Comparison of ENCODE assay signal across 21 cellular contexts in genomic region chr1:55860816-55861519, GRCh38.
DNase-seq lines count a peak whose midpoint lies in the region; ATAC-seq, FAIRE-seq and TF ChIP-seq lines count a peak whose summit lies in the region.
"Had no signal": no experiment of that assay in that cellular context is flagged by ENCODE, and none has a peak within 500 bp of the region (broad histone marks: within the 10 kb centered on the region; RNA-seq: fewer than 3 reads in every experiment).

No MANE protein-coding gene starts in this region.

- H3K36me3 Mint-ChIP-seq in H9 (ENCODE audit: insufficient read depth in 1 of 3, low read depth in 3 of 3) = no peaks in the 10 kb centered on the region
- no peaks in the 10 kb centered on the region for H3K36me3 Mint-ChIP-seq in neural progenitor cell
- no peaks in the 10 kb centered on the region for H3K36me3 Mint-ChIP-seq in activated naive CD4-positive, alpha-beta T cell treated with anti-CD3 and anti-CD28 coated beads, Interleukin-2, amount 10 ng/mL, durations not matched to agents 7 days and 5 days
- H3K36me3 Mint-ChIP-seq: IgD-negative memory B cell, memory B cell, naive B cell had no signal

- H3K14ac ChIP-seq in H9 (ENCODE audit: insufficient read depth, low read length) = no peak overlapping the region

- TF ChIP-seq POLR2A in endothelial cell of umbilical vein (IDR thresholded peaks at IDR 0.05; ENCODE audit: low read depth, low read length) = no peak

- H3K79me1 ChIP-seq in H9 (ENCODE audit: insufficient read depth, low read depth, low read length, poor library complexity, severe bottlenecking) = no peaks in the 10 kb centered on the region

- H3K27ac Mint-ChIP-seq in H9 = no peak overlapping the region
- no peak overlapping the region for H3K27ac Mint-ChIP-seq in neural progenitor cell
- no peak overlapping the region for H3K27ac Mint-ChIP-seq in activated naive CD4-positive, alpha-beta T cell treated with anti-CD3 and anti-CD28 coated beads, Interleukin-2, amount 10 ng/mL, durations not matched to agents 7 days and 5 days
- H3K27ac Mint-ChIP-seq: activated naive CD4-positive, alpha-beta T cell treated with anti-CD3 and anti-CD28 coated beads for 36 hours; IgD-negative memory B cell; memory B cell; naive B cell; stimulated activated naive CD8-positive, alpha-beta T cell treated with anti-CD3 and anti-CD28 coated beads, Interleukin-15, Interleukin-2, amounts not matched to agents 100 ng/mL and 50 ng/mL, for 24 hours had no signal

- no peak overlapping the region for H3K18ac ChIP-seq in H9 (ENCODE audit: insufficient read length, low read depth, low read length)

- H3K4me2 ChIP-seq in H9 (ENCODE audit: insufficient read depth, insufficient read length, low read length) = no peak overlapping the region
- no peak overlapping the region for H3K4me2 ChIP-seq in endothelial cell of umbilical vein (ENCODE audit: insufficient read depth, low read length)
- no peak overlapping the region for H3K4me2 ChIP-seq in neural progenitor cell

- H4K20me1 ChIP-seq in H9 (ENCODE audit: control insufficient read depth, insufficient read depth, insufficient read length) (no peaks in the 10 kb centered on the region), endothelial cell of umbilical vein (replicated peaks; ENCODE audit: control insufficient read depth, extremely low read depth, insufficient read depth, low read length) (no peaks in the 10 kb centered on the region), neural progenitor cell (ENCODE audit: low read depth) (no peaks in the 10 kb centered on the region)

- POLR2A ChIA-PET in endothelial cell of umbilical vein (lab: Charles Lee) = no interaction called here

- H3K4me1 Mint-ChIP-seq in H9 = peaks cover 6 to 7% of the 10 kb centered on the region in 2 experiments
- H3K4me1 Mint-ChIP-seq in neural progenitor cell = no peaks in the 10 kb centered on the region
- H3K4me1 Mint-ChIP-seq in activated naive CD4-positive, alpha-beta T cell treated with anti-CD3 and anti-CD28 coated beads, Interleukin-2, amount 10 ng/mL, durations not matched to agents 7 days and 5 days = no peaks in the 10 kb centered on the region
- H3K4me1 Mint-ChIP-seq: IgD-negative memory B cell, memory B cell, naive B cell had no signal

- H3T11ph ChIP-seq in H9 (ENCODE audit: low read length) = no peak overlapping the region

- no peaks in the 10 kb centered on the region for H3K27me3 Mint-ChIP-seq in H9 (ENCODE audit: low read depth)
- no peaks in the 10 kb centered on the region for H3K27me3 Mint-ChIP-seq in neural progenitor cell (ENCODE audit: insufficient read depth, low read depth)
- H3K27me3 Mint-ChIP-seq in activated naive CD4-positive, alpha-beta T cell treated with anti-CD3 and anti-CD28 coated beads, Interleukin-2, amount 10 ng/mL, durations not matched to agents 7 days and 5 days = no peaks in the 10 kb centered on the region

- H3K9me3 ChIP-seq in H9 (ENCODE audit: control insufficient read depth, low read depth, low read length) = no peaks in the 10 kb centered on the region
- H3K9me3 ChIP-seq in endothelial cell of umbilical vein (replicated peaks; ENCODE audit: control insufficient read depth, insufficient read depth, low read length) = no peaks in the 10 kb centered on the region
- no peaks in the 10 kb centered on the region for H3K9me3 ChIP-seq in neural progenitor cell (ENCODE audit: low read depth)
- H3K9me3 ChIP-seq: thyroid gland had no signal

- no peaks in the 10 kb centered on the region for H3K27me3 ChIP-seq in H9 (ENCODE audit: insufficient read depth, low read length)
- H3K27me3 ChIP-seq in endothelial cell of umbilical vein (ENCODE audit: control insufficient read depth in 2 of 2, insufficient read depth in 2 of 2, low read length in 2 of 2) = no peaks in the 10 kb centered on the region
- no peaks in the 10 kb centered on the region for H3K27me3 ChIP-seq in neural progenitor cell
- H3K27me3 ChIP-seq: thyroid gland had no signal

- H3K9me3 Mint-ChIP-seq in H9 (no peaks in the 10 kb centered on the region; a peak in 1 of 5 replicates), neural progenitor cell (no peaks in the 10 kb centered on the region)
- no peaks in the 10 kb centered on the region for H3K9me3 Mint-ChIP-seq in activated naive CD4-positive, alpha-beta T cell treated with anti-CD3 and anti-CD28 coated beads, Interleukin-2, amount 10 ng/mL, durations not matched to agents 7 days and 5 days
- H3K9me3 Mint-ChIP-seq: activated naive CD4-positive, alpha-beta T cell treated with anti-CD3 and anti-CD28 coated beads for 36 hours; IgD-negative memory B cell; memory B cell; naive B cell; stimulated activated naive CD8-positive, alpha-beta T cell treated with anti-CD3 and anti-CD28 coated beads, Interleukin-15, Interleukin-2, amounts not matched to agents 100 ng/mL and 50 ng/mL, for 24 hours had no signal

- no CpG with 5 or more reads among the region's 6 CpGs for WGBS in H9 (ENCODE audit: extremely low coverage, insufficient read length, low lambda C conversion rate)

- FAIRE-seq in endothelial cell of umbilical vein (lab: Jason Lieb, UNC) = no peak

- CTCF ChIA-PET in endothelial cell of umbilical vein (lab: Charles Lee) = interaction anchor here (2.0 kb wide), 1 partner anchor 9 kb away, joined by 5 read pairs; no protein-coding TSS in a partner anchor
- CTCF ChIA-PET in activated naive CD4-positive, alpha-beta T cell treated with anti-CD3 and anti-CD28 coated beads, Interleukin-2, amount 10 ng/mL, durations not matched to agents 7 days and 5 days (lab: Charles Lee) = no interaction called here

- intact Hi-C loops in endothelial cell of umbilical vein (cut with micrococcal nuclease) = no loop called here

- H3K27ac ChIP-seq in H9 (ENCODE audit: insufficient read length, low read depth, low read length) (no peak overlapping the region), endothelial cell of umbilical vein (ENCODE audit: insufficient read depth, low read depth, low read length) (no peak overlapping the region), neural progenitor cell (no peak overlapping the region)
- H3K27ac ChIP-seq: HL-60, thyroid gland had no signal

- no peaks in the 10 kb centered on the region for H3K23me2 ChIP-seq in H9 (ENCODE audit: insufficient read length, low read depth, low read length, poor library complexity, severe bottlenecking)

- no peaks in the 10 kb centered on the region for H3F3A ChIP-seq in neural progenitor cell (ENCODE audit: low read depth)

- peak; percentile 38 for DNase-seq in H9
- peak; percentile 7 for DNase-seq in RPMI8226
- DNase-seq in endothelial cell of umbilical vein (ENCODE audit: low read depth, low spot score) = peak; percentile 58
- DNase-seq in neural progenitor cell (ENCODE audit: low spot score) = peak; percentile 53
- DNase-seq in activated naive CD4-positive, alpha-beta T cell treated with anti-CD3 and anti-CD28 coated beads, Interleukin-2, amount 10 ng/mL, durations not matched to agents 7 days and 5 days = no peak
- DNase-seq: activated CD4-positive, alpha-beta T cell treated with anti-CD3 and anti-CD28 coated beads for 1 hour; activated naive CD4-positive, alpha-beta T cell treated with anti-CD3 and anti-CD28 coated beads for 36 hours; activated T-cell treated with anti-CD3 and anti-CD28 coated beads, Interleukin-2, amount 50 U/mL, for 48 hours; caudate nucleus; erythroblast; naive B cell; NCI-H524 treated with DMSO at 0.1 percent for 48 hours; retina; stimulated activated CD4-positive, alpha-beta T cell treated with anti-CD3 and anti-CD28 coated beads, Interleukin-12 subunit alpha, Interleukin-12 subunit beta, amount 100 ng/mL, for 4 hours; thyroid gland had no signal

- H3K56ac ChIP-seq in H9 (ENCODE audit: insufficient read length, low read depth, low read length) = no peak overlapping the region

- no peak overlapping the region for H4K5ac ChIP-seq in H9 (ENCODE audit: insufficient read length, low read depth, low read length)

- H2AFZ ChIP-seq in H9 (ENCODE audit: low read length) = no peak overlapping the region
- no peak overlapping the region for H2AFZ ChIP-seq in endothelial cell of umbilical vein (ENCODE audit: low read depth, low read length)
- no peak overlapping the region for H2AFZ ChIP-seq in neural progenitor cell (replicated peaks)

- H3K79me2 ChIP-seq in H9 (ENCODE audit: insufficient read depth, low read length) = no peaks in the 10 kb centered on the region
- H3K79me2 ChIP-seq in endothelial cell of umbilical vein (ENCODE audit: control insufficient read depth, insufficient read depth, low read length) = no peaks in the 10 kb centered on the region
- no peaks in the 10 kb centered on the region for H3K79me2 ChIP-seq in neural progenitor cell (ENCODE audit: low read depth)

- H3K9me1 ChIP-seq in endothelial cell of umbilical vein (replicated peaks; ENCODE audit: control insufficient read depth, extremely low read depth, insufficient read depth, low read length) = no peaks in the 10 kb centered on the region

- peak; percentile 61 for TF ChIP-seq CTCF in H9 (conservative IDR thresholded peaks at IDR 0.05)
- no peak for TF ChIP-seq CTCF in endothelial cell of umbilical vein (IDR thresholded peaks at IDR 0.05; ENCODE audit: extremely low read depth in 1 of 2, insufficient read depth in 1 of 2, low read depth in 1 of 2, low read length in 2 of 2)
- peak; percentile 56 for TF ChIP-seq CTCF in neural progenitor cell (IDR thresholded peaks at IDR 0.05)

- no peak overlapping the region for H2BK15ac ChIP-seq in H9 (ENCODE audit: low read depth, low read length)

- H3K4me3 Mint-ChIP-seq in H9 = no peak overlapping the region
- no peak overlapping the region for H3K4me3 Mint-ChIP-seq in neural progenitor cell
- no peak overlapping the region for H3K4me3 Mint-ChIP-seq in activated naive CD4-positive, alpha-beta T cell treated with anti-CD3 and anti-CD28 coated beads, Interleukin-2, amount 10 ng/mL, durations not matched to agents 7 days and 5 days
- H3K4me3 Mint-ChIP-seq: activated naive CD4-positive, alpha-beta T cell treated with anti-CD3 and anti-CD28 coated beads for 36 hours; IgD-negative memory B cell; memory B cell; naive B cell; stimulated activated naive CD8-positive, alpha-beta T cell treated with anti-CD3 and anti-CD28 coated beads, Interleukin-15, Interleukin-2, amounts not matched to agents 100 ng/mL and 50 ng/mL, for 24 hours had no signal

- no peak overlapping the region for H2BK5ac ChIP-seq in H9 (ENCODE audit: insufficient read length, low read length)

- no peak overlapping the region for H2AK5ac ChIP-seq in H9 (ENCODE audit: insufficient read length, low read length)

- no peak overlapping the region for H4K91ac ChIP-seq in H9 (ENCODE audit: insufficient read length, low read depth, low read length)

- no peak overlapping the region for H2BK120ac ChIP-seq in H9 (ENCODE audit: low read depth, low read length, poor library complexity, severe bottlenecking)

- ATAC-seq in HG03432 (IDR thresholded peaks at IDR 0.05; ENCODE audit: unreplicated experiment) (no peak), GM21381 (IDR thresholded peaks at IDR 0.05; ENCODE audit: unreplicated experiment) (no peak)

- H3K4ac ChIP-seq in H9 (ENCODE audit: low read depth, low read length) = no peak overlapping the region

- H2BK20ac ChIP-seq in H9 (ENCODE audit: low read depth, low read length, poor library complexity, severe bottlenecking) = no peak overlapping the region

- H3K36me3 ChIP-seq in endothelial cell of umbilical vein (ENCODE audit: control insufficient read depth in 2 of 2, extremely low read depth in 1 of 2, insufficient read depth in 2 of 2, low read length in 2 of 2) (no peaks in the 10 kb centered on the region), neural progenitor cell (no peaks in the 10 kb centered on the region)
- H3K36me3 ChIP-seq: thyroid gland had no signal

- H3K4me1 ChIP-seq in H9 (ENCODE audit: insufficient read depth, low read length) (no peaks in the 10 kb centered on the region), endothelial cell of umbilical vein (ENCODE audit: control insufficient read depth, extremely low read depth, insufficient read depth, low read length) (no peaks in the 10 kb centered on the region), neural progenitor cell (no peaks in the 10 kb centered on the region)

- dilution Hi-C loops in endothelial cell of umbilical vein (cut with MboI; ENCODE audit: extremely low pct_ligation_motif_present, low sequenced_read_pairs) = no loop called here

- H3K9ac ChIP-seq in H9 (ENCODE audit: extremely low read depth, insufficient read length, low read length) (no peak overlapping the region), endothelial cell of umbilical vein (replicated peaks; ENCODE audit: extremely low read depth, insufficient read depth, low read length) (no peak overlapping the region), neural progenitor cell (no peak overlapping the region)

- H3K23ac ChIP-seq in H9 (ENCODE audit: insufficient read length, low read depth, low read length) = no peak overlapping the region

- BruUV-seq in endothelial cell of umbilical vein (replicated peaks; lab: Mats Ljungman, UMichigan) = no TSS peak

- no peak overlapping the region for H4K8ac ChIP-seq in H9 (replicated peaks; ENCODE audit: insufficient read length, low read depth, low read length)

- H3K4me3 ChIP-seq in endothelial cell of umbilical vein (replicated peaks in 1 of 3; ENCODE audit: insufficient read depth in 1 of 3, low read depth in 1 of 3, low read length in 3 of 3) (no peak overlapping the region), neural progenitor cell (no peak overlapping the region)
- H3K4me3 ChIP-seq: thyroid gland had no signal

- H2BK12ac ChIP-seq in H9 (ENCODE audit: insufficient read length, low read depth, low read length) = no peak overlapping the region

Comparison
In these comparisons a context has a peak if more than half of its experiments do, and no peak if none do; other contexts are left out.
1. CTCF ChIP-seq: peak in H9 (single experiment) and neural progenitor cell (single experiment); none in endothelial cell of umbilical vein (0 of 2).